ENCODE assay signal across 1 cellular context in genomic region chr17:29004081-29004692, GRCh38.
TF ChIP-seq lines count a peak whose summit lies in the region.

No MANE protein-coding gene starts in this region.

TF ChIP-seq in HepG2, 621 proteins besides CTCF, POLR2A, EP300 and RAD21:
- TF ChIP-seq ZBTB49 (CRISPR knock-in tag; IDR thresholded peaks at IDR 0.05; ENCODE audit: borderline replicate concordance) (no peak), KDM5B (CRISPR knock-in tag; IDR thresholded peaks at IDR 0.05; ENCODE audit: borderline replicate concordance) (peak; percentile 29; the same call in 1 of the 2 replicates), REST (IDR thresholded peaks at IDR 0.05; ENCODE audit: borderline replicate concordance in 1 of 2, low read depth in 1 of 2, low read length in 2 of 2) (peak; percentile 92 to 94), CBX1 (IDR thresholded peaks at IDR 0.05; ENCODE audit: low read depth) (no peak), EHMT2 (IDR thresholded peaks at IDR 0.05; ENCODE audit: borderline replicate concordance, low read depth, low read length) (peak; percentile 49; the same call in 1 of the 2 replicates), SALL1 (CRISPR knock-in tag; IDR thresholded peaks at IDR 0.05) (peak; percentile 43; the same call in 1 of the 2 replicates), ZNF563 (CRISPR knock-in tag; IDR thresholded peaks at IDR 0.05) (no peak), SP1 (IDR thresholded peaks at IDR 0.05) (no peak), SP1 (CRISPR knock-in tag; IDR thresholded peaks at IDR 0.05) (no peak), CEBPG (CRISPR knock-in tag; IDR thresholded peaks at IDR 0.05) (no peak), ZNF607 (CRISPR knock-in tag; IDR thresholded peaks at IDR 0.05; ENCODE audit: borderline replicate concordance) (peak; percentile 26; the same call in 1 of the 2 replicates), GZF1 (CRISPR knock-in tag; IDR thresholded peaks at IDR 0.05) (peak; percentile 90; the same call in 1 of the 2 replicates), MIER2 (CRISPR knock-in tag; IDR thresholded peaks at IDR 0.05) (peak; percentile 94)
TF ChIP-seq in HepG2: peak in this region for 7.
